10 cellular contexts compared by ENCODE assay signal in genomic region chr6:27138398-27138797, GRCh38.
A peak's percentile ranks its signal among the peaks of the same experiment; 100 is the strongest.
DNase-seq lines count a peak whose midpoint lies in the region; ATAC-seq and TF ChIP-seq lines count a peak whose summit lies in the region.
"Had no signal": no experiment of that assay in that cellular context is flagged by ENCODE, and none has a peak within 500 bp of the region (broad histone marks: within the 10 kb centered on the region; RNA-seq: fewer than 3 reads in every experiment).

No MANE protein-coding gene starts in this region.

- peak overlapping the region; percentile 91 for H3K27ac ChIP-seq in left ventricle myocardium inferior (replicated peaks)
- H3K27ac ChIP-seq in lower lobe of right lung, result peak overlapping the region; percentile 90
- H3K27ac ChIP-seq in uterus, result peak overlapping the region; percentile 71 to 82
- H3K27ac ChIP-seq in brain microvascular endothelial cell, result no peak overlapping the region

- H3K27me3 Mint-ChIP-seq in activated B cell treated with CpG ODN at 0.5 μM for 24 hours, result no peaks in the 10 kb centered on the region

- intact Hi-C loops in left ventricle myocardium inferior (cut with micrococcal nuclease) (no loop called here), Right ventricle myocardium superior (cut with DNase I) (no loop called here), activated B cell treated with CpG ODN at 0.5 μM for 24 hours (cut with micrococcal nuclease) (loop anchor here (2.0 kb wide), 2 partner anchors 698 to 1014 kb away; a partner anchor contains a TSS), lower lobe of right lung (cut with DNase I) (no loop called here), uterus (cut with DNase I; ENCODE audit: low total_unique reads) (no loop called here)

- peaks cover 62% of the 10 kb centered on the region for H3K4me1 Mint-ChIP-seq in activated B cell treated with CpG ODN at 0.5 μM for 24 hours

- DNase-seq in left ventricle myocardium inferior (no peak), Right ventricle myocardium superior (no peak), activated B cell treated with CpG ODN at 0.5 μM for 24 hours (no peak), lower lobe of right lung (no peak), uterus (no peak), brain microvascular endothelial cell (no peak)
- DNase-seq in NK-92 treated with Interleukin-12 subunit alpha and Interleukin-12 subunit beta, amount 100 ng/mL, for 24 hours (lab: John Stamatoyannopoulos, UW), result no peak
- DNase-seq: SHP77 treated with DMSO at 0.1 percent for 48 hours had no signal

- H3K4me3 ChIP-seq in left ventricle myocardium inferior, result no peak overlapping the region
- H3K4me3 ChIP-seq in lower lobe of right lung, result peak overlapping the region; percentile 72
- no peak overlapping the region for H3K4me3 ChIP-seq in uterus
- no peak overlapping the region for H3K4me3 ChIP-seq in brain microvascular endothelial cell (ENCODE audit: low read depth, low read length)

- peak overlapping the region; percentile 97 for H3K4me3 Mint-ChIP-seq in activated B cell treated with CpG ODN at 0.5 μM for 24 hours

- H3K36me3 ChIP-seq in left ventricle myocardium inferior (peaks cover 17% of the 10 kb centered on the region), lower lobe of right lung (peaks cover 4% of the 10 kb centered on the region), uterus (no peaks in the 10 kb centered on the region), brain microvascular endothelial cell (replicated peaks) (no peaks in the 10 kb centered on the region)
- H3K36me3 ChIP-seq: ovary had no signal

- peaks cover 28% of the 10 kb centered on the region for H3K36me3 Mint-ChIP-seq in activated B cell treated with CpG ODN at 0.5 μM for 24 hours (ENCODE audit: low read depth)

- no peak for TF ChIP-seq POLR2A in uterus (IDR thresholded peaks at IDR 0.05)

- ATAC-seq in Right ventricle myocardium superior (ENCODE audit: poor library complexity) (no peak), activated B cell treated with CpG ODN at 0.5 μM for 24 hours (ENCODE audit: low read depth) (no peak), lower lobe of right lung (no peak), GM19328 (IDR thresholded peaks at IDR 0.05; ENCODE audit: unreplicated experiment) (no peak)

- H3K9me3 ChIP-seq in left ventricle myocardium inferior (replicated peaks) (no peaks in the 10 kb centered on the region), lower lobe of right lung (no peaks in the 10 kb centered on the region), uterus (no peaks in the 10 kb centered on the region)
- H3K9me3 ChIP-seq: ovary had no signal

- POLR2A ChIA-PET in activated B cell treated with CpG ODN at 0.5 μM for 24 hours (lab: Charles Lee), result interaction anchor here (0.6 to 3.5 kb wide), 32 partner anchors 8 to 1845 kb away, joined by 3 to 58 read pairs (median 6); a partner anchor contains a TSS

- in situ Hi-C loops in brain microvascular endothelial cell (cut with HindIII; ENCODE audit: low pct_ligation_motif_present, low sequenced_read_pairs), result no loop called here

- H3K4me1 ChIP-seq in left ventricle myocardium inferior, result peaks cover 34% of the 10 kb centered on the region
- peaks cover 31% of the 10 kb centered on the region for H3K4me1 ChIP-seq in lower lobe of right lung
- no peaks in the 10 kb centered on the region for H3K4me1 ChIP-seq in uterus

- CTCF ChIA-PET in activated B cell treated with CpG ODN at 0.5 μM for 24 hours (lab: Charles Lee), result interaction anchor here (1.5 to 1.6 kb wide), 2 partner anchors 9 to 11 kb away, joined by 3 to 7 read pairs; no protein-coding TSS in a partner anchor

- TF ChIP-seq CTCF in left ventricle myocardium inferior (IDR thresholded peaks at IDR 0.05; ENCODE audit: borderline replicate concordance), result no peak
- TF ChIP-seq CTCF in activated B cell treated with CpG ODN at 0.5 μM for 24 hours (IDR thresholded peaks at IDR 0.05), result no peak
- TF ChIP-seq CTCF in lower lobe of right lung (IDR thresholded peaks at IDR 0.05), result no peak
- TF ChIP-seq CTCF in uterus (IDR thresholded peaks at IDR 0.05), result no peak
- no peak for TF ChIP-seq CTCF in brain microvascular endothelial cell (IDR thresholded peaks at IDR 0.05; ENCODE audit: low read depth, low read length, missing control alignments)

- H3K27me3 ChIP-seq in left ventricle myocardium inferior (ENCODE audit: low read depth) (no peaks in the 10 kb centered on the region), lower lobe of right lung (ENCODE audit: low read depth) (no peaks in the 10 kb centered on the region), uterus (no peaks in the 10 kb centered on the region), brain microvascular endothelial cell (replicated peaks) (no peaks in the 10 kb centered on the region)
- H3K27me3 ChIP-seq: ovary had no signal

- peak overlapping the region; percentile 98 for H3K27ac Mint-ChIP-seq in activated B cell treated with CpG ODN at 0.5 μM for 24 hours

- no peaks in the 10 kb centered on the region for H3K9me3 Mint-ChIP-seq in activated B cell treated with CpG ODN at 0.5 μM for 24 hours
